Comparison of ENCODE assay signal across 8 cellular contexts in genomic region chr20:17570347-17571152, GRCh38. TPM values are rescaled to one million over a fixed set of nuclear protein-coding genes. Genes with fewer than 3 reads are reported as not detected.
A peak's percentile ranks its signal among the peaks of the same experiment; 100 is the strongest.
DNase-seq lines count a peak whose midpoint lies in the region; ATAC-seq and TF ChIP-seq lines count a peak whose summit lies in the region.

No MANE protein-coding gene starts in this region.

- peak overlapping the region; percentile 93 for H2AFZ ChIP-seq in neuron (ENCODE audit: low read depth, low read length)

- CTCF ChIA-PET in CD8-positive, alpha-beta memory T cell (lab: Charles Lee) = interaction anchor here (0.7 to 2.6 kb wide), 21 partner anchors 9 to 996 kb away, joined by 3 to 15 read pairs (median 3); partner anchors contain the start of genes BFSP1, KAT14, PET117 and RRBP1

- no peaks in the 10 kb centered on the region for H3K36me3 ChIP-seq in CD8-positive, alpha-beta memory T cell (ENCODE audit: insufficient read depth, low read length)
- no peaks in the 10 kb centered on the region for H3K36me3 ChIP-seq in neuron (ENCODE audit: insufficient read depth, low read length)

- peaks cover 0 to 2% of the 10 kb centered on the region in 2 donors for H3K27me3 Mint-ChIP-seq in CD8-positive, alpha-beta memory T cell
- no peaks in the 10 kb centered on the region for H3K27me3 Mint-ChIP-seq in activated naive CD8-positive, alpha-beta T cell
- H3K27me3 Mint-ChIP-seq in glutamatergic neuron (ENCODE audit: unreplicated experiment) = peaks cover 7% of the 10 kb centered on the region

- H3K4me1 ChIP-seq in CD8-positive, alpha-beta memory T cell (ENCODE audit: insufficient read depth, low read length) = peaks cover 12% of the 10 kb centered on the region
- H3K4me1 ChIP-seq in neuron (ENCODE audit: insufficient read depth, low read length) = peaks cover 13% of the 10 kb centered on the region

- peak overlapping the region; percentile 75 for H3K4me3 ChIP-seq in CD8-positive, alpha-beta memory T cell (ENCODE audit: low read length)
- peak overlapping the region; percentile 70 for H3K4me3 ChIP-seq in neuron (ENCODE audit: low read length)

- peak overlapping the region; percentile 84 for H3K27ac ChIP-seq in CD8-positive, alpha-beta memory T cell (ENCODE audit: low read depth, low read length)

- peaks cover 31 to 48% (median 31%) of the 10 kb centered on the region in 3 donors for H3K4me1 Mint-ChIP-seq in CD8-positive, alpha-beta memory T cell
- H3K4me1 Mint-ChIP-seq in activated naive CD8-positive, alpha-beta T cell (ENCODE audit: low read depth) = peaks cover 33% of the 10 kb centered on the region
- peaks cover 25% of the 10 kb centered on the region for H3K4me1 Mint-ChIP-seq in glutamatergic neuron (ENCODE audit: low read depth, unreplicated experiment)

- H3K9me3 Mint-ChIP-seq in CD8-positive, alpha-beta memory T cell = no peaks in the 10 kb centered on the region
- no peaks in the 10 kb centered on the region for H3K9me3 Mint-ChIP-seq in activated naive CD8-positive, alpha-beta T cell (ENCODE audit: low read depth)
- peaks cover 8% of the 10 kb centered on the region for H3K9me3 Mint-ChIP-seq in glutamatergic neuron (ENCODE audit: unreplicated experiment)

- peak; percentile 20 for ATAC-seq in GM19025 (IDR thresholded peaks at IDR 0.05; ENCODE audit: low read depth, unreplicated experiment)
- ATAC-seq in HG03159 (IDR thresholded peaks at IDR 0.05; ENCODE audit: unreplicated experiment) = peak; percentile 43

- POLR2A ChIA-PET in CD8-positive, alpha-beta memory T cell (lab: Charles Lee) = interaction anchor here (0.6 to 2.6 kb wide), 5 partner anchors 39 to 112 kb away, joined by 3 to 17 read pairs (median 5); partner anchors contain the start of genes BFSP1 and RRBP1

- peak overlapping the region; percentile 88 to 97 (median 94) for H3K4me3 Mint-ChIP-seq in CD8-positive, alpha-beta memory T cell
- H3K4me3 Mint-ChIP-seq in activated naive CD8-positive, alpha-beta T cell = peak overlapping the region; percentile 93
- peak overlapping the region; percentile 97 for H3K4me3 Mint-ChIP-seq in glutamatergic neuron (ENCODE audit: unreplicated experiment)

- DNase-seq in CD8-positive, alpha-beta memory T cell = peak in 4 of 5 donors; percentile 4 to 52 (median 28)
- DNase-seq in NCI-H774 (lab: John Stamatoyannopoulos, UW) = peak; percentile 7
- DNase-seq in glutamatergic neuron = peak; percentile 70
- no peak for DNase-seq in stimulated activated CD8-positive, alpha-beta memory T cell treated with anti-CD3 and anti-CD28 coated beads, Interleukin-4, amount 100 ng/mL, for 48 hours

- peak overlapping the region; percentile 81 to 97 (median 92) for H3K27ac Mint-ChIP-seq in CD8-positive, alpha-beta memory T cell
- H3K27ac Mint-ChIP-seq in activated naive CD8-positive, alpha-beta T cell = peak overlapping the region; percentile 87
- H3K27ac Mint-ChIP-seq in glutamatergic neuron (ENCODE audit: unreplicated experiment) = peak overlapping the region; percentile 89

- peaks cover 0 to 10% (median 0%) of the 10 kb centered on the region in 3 donors for H3K36me3 Mint-ChIP-seq in CD8-positive, alpha-beta memory T cell
- no peaks in the 10 kb centered on the region for H3K36me3 Mint-ChIP-seq in activated naive CD8-positive, alpha-beta T cell
- no peaks in the 10 kb centered on the region for H3K36me3 Mint-ChIP-seq in glutamatergic neuron (ENCODE audit: unreplicated experiment)

- no peaks in the 10 kb centered on the region for H3K9me3 ChIP-seq in CD8-positive, alpha-beta memory T cell (ENCODE audit: low read length)
- no peaks in the 10 kb centered on the region for H3K9me3 ChIP-seq in neuron (ENCODE audit: low read length)

- H3K27me3 ChIP-seq in CD8-positive, alpha-beta memory T cell (ENCODE audit: insufficient read depth, low read length, poor library complexity, severe bottlenecking) = no peaks in the 10 kb centered on the region
- no peaks in the 10 kb centered on the region for H3K27me3 ChIP-seq in neuron (ENCODE audit: insufficient read depth, low read length)

- no peak for TF ChIP-seq CTCF in glutamatergic neuron (IDR thresholded peaks at IDR 0.05; ENCODE audit: partially characterized antibody, unreplicated experiment)

RNA-seq across cellular contexts. Expression of gene DSTN, which starts 0.7 kb away (rescaled TPM):
- total RNA-seq in CD8-positive, alpha-beta memory T cell = 10 to 100 TPM; 66.4 to 66.9 TPM
- 135 TPM for polyA plus RNA-seq in CD8-positive, alpha-beta memory T cell
- total RNA-seq in glutamatergic neuron (ENCODE audit: unreplicated experiment) = 233 TPM

RNA-seq across cellular contexts. Expression of gene BFSP1, which starts 39.4 kb away (rescaled TPM):
- under 1 TPM; 0.24 to 0.26 TPM for total RNA-seq in CD8-positive, alpha-beta memory T cell
- polyA plus RNA-seq in CD8-positive, alpha-beta memory T cell = 1.8 TPM
- 0.69 TPM for total RNA-seq in glutamatergic neuron (ENCODE audit: unreplicated experiment)
